ENCODE assay signal across 21 cellular contexts in the genomic region with DNA sequence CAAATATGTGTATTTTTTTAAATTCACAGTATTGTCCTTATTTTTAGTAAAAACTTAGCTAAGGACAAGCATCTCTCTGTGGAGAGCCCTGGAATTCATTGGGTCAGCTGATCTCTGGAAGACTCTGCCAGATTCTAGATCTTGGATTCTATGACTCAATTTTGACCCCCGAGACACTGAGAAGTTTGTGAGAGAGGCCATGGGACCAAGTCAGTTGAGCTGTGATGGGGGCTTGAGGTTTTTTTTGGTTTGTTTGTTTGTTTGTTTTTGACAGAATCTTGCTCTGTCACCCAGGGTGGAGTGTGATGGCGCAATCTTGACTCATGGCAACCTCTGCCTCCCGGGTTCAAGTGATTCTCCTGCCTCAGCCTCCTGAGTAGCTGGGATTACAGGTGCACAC. TPM values are rescaled to one million over a fixed set of nuclear protein-coding genes. Genes with fewer than 3 reads are reported as not detected.
A peak's percentile ranks its signal among the peaks of the same experiment; 100 is the strongest.
DNase-seq lines count a peak whose midpoint lies in the region; ATAC-seq and TF ChIP-seq lines count a peak whose summit lies in the region.
"Had no signal": no experiment of that assay in that cellular context is flagged by ENCODE, and none has a peak within 500 bp of the region (broad histone marks: within the 10 kb centered on the region; RNA-seq: fewer than 3 reads in every experiment).

No MANE protein-coding gene starts in this region.

- no peaks in the 10 kb centered on the region for H3K9me3 ChIP-seq in right atrium auricular region
- H3K9me3 ChIP-seq in heart right ventricle = no peaks in the 10 kb centered on the region
- H3K9me3 ChIP-seq in esophagus squamous epithelium = no peaks in the 10 kb centered on the region
- no peaks in the 10 kb centered on the region for H3K9me3 ChIP-seq in gastrocnemius medialis
- H3K9me3 ChIP-seq in CD4-positive, alpha-beta T cell (ENCODE audit: control insufficient read depth, low read length) = no peaks in the 10 kb centered on the region
- H3K9me3 ChIP-seq: body of pancreas had no signal

- H3K4me1 Mint-ChIP-seq in CD4-positive, alpha-beta T cell (ENCODE audit: low read depth) = no peaks in the 10 kb centered on the region
- peaks cover 6% of the 10 kb centered on the region for H3K4me1 Mint-ChIP-seq in activated CD4-positive, alpha-beta memory T cell treated with anti-CD3 and anti-CD28 coated beads, Interleukin-2, amount 10 ng/mL, durations not matched to agents 7 days and 5 days
- H3K4me1 Mint-ChIP-seq: naive thymus-derived CD8-positive, alpha-beta T cell; WTC11 had no signal

- H3K4me1 ChIP-seq in right atrium auricular region (peaks cover 0 to 47% of the 10 kb centered on the region in 2 donors), heart right ventricle (peaks cover 0 to 50% (median 25%) of the 10 kb centered on the region in 9 donors), esophagus squamous epithelium (peaks cover 5 to 83% (median 41%) of the 10 kb centered on the region in 3 donors), gastrocnemius medialis (peaks cover 22 to 27% of the 10 kb centered on the region in 2 donors)
- H3K4me1 ChIP-seq: body of pancreas had no signal

- TF ChIP-seq CTCF in right atrium auricular region (IDR thresholded peaks at IDR 0.05) (no peak), heart right ventricle (IDR thresholded peaks at IDR 0.05) (no peak), esophagus squamous epithelium (IDR thresholded peaks at IDR 0.05) (no peak), gastrocnemius medialis (IDR thresholded peaks at IDR 0.05 in 4 of 5, conservative IDR thresholded peaks at IDR 0.05 in 1 of 5) (no peak)
- TF ChIP-seq CTCF in CD4-positive, alpha-beta T cell (IDR thresholded peaks at IDR 0.05) = no peak

- 72 to 81% methylated on average over 3 of the region's 3 CpGs for WGBS in heart right ventricle, 2 donors
- WGBS in esophagus squamous epithelium, 2 donors = 70 to 75% methylated on average over 3 of the region's 3 CpGs

- no peak overlapping the region for H3K4me3 Mint-ChIP-seq in CD4-positive, alpha-beta T cell
- no peak overlapping the region for H3K4me3 Mint-ChIP-seq in activated CD4-positive, alpha-beta memory T cell treated with anti-CD3 and anti-CD28 coated beads, Interleukin-2, amount 10 ng/mL, durations not matched to agents 7 days and 5 days
- H3K4me3 Mint-ChIP-seq: H9; naive thymus-derived CD8-positive, alpha-beta T cell; WTC11 had no signal

- H3K4me3 ChIP-seq in right atrium auricular region = no peak overlapping the region
- no peak overlapping the region for H3K4me3 ChIP-seq in heart right ventricle
- no peak overlapping the region for H3K4me3 ChIP-seq in esophagus squamous epithelium
- no peak overlapping the region for H3K4me3 ChIP-seq in gastrocnemius medialis
- H3K4me3 ChIP-seq: body of pancreas, lung had no signal

- H3K36me3 ChIP-seq in right atrium auricular region = peaks cover 15% of the 10 kb centered on the region
- H3K36me3 ChIP-seq in heart right ventricle = peaks cover 0 to 12% (median 0%) of the 10 kb centered on the region in 9 donors
- H3K36me3 ChIP-seq in esophagus squamous epithelium = no peaks in the 10 kb centered on the region
- no peaks in the 10 kb centered on the region for H3K36me3 ChIP-seq in gastrocnemius medialis

- POLR2A ChIA-PET in CD4-positive, alpha-beta T cell (lab: Charles Lee) = no interaction called here
- POLR2A ChIA-PET in activated CD4-positive, alpha-beta memory T cell treated with anti-CD3 and anti-CD28 coated beads, Interleukin-2, amount 10 ng/mL, durations not matched to agents 7 days and 5 days (lab: Charles Lee) = no interaction called here

- H3K36me3 Mint-ChIP-seq in CD4-positive, alpha-beta T cell (ENCODE audit: low read depth) = no peaks in the 10 kb centered on the region
- no peaks in the 10 kb centered on the region for H3K36me3 Mint-ChIP-seq in activated CD4-positive, alpha-beta memory T cell treated with anti-CD3 and anti-CD28 coated beads, Interleukin-2, amount 10 ng/mL, durations not matched to agents 7 days and 5 days (ENCODE audit: low read depth)
- H3K36me3 Mint-ChIP-seq: naive thymus-derived CD8-positive, alpha-beta T cell; WTC11 had no signal

- DNase-seq in right atrium auricular region (ENCODE audit: low spot score) (no peak), heart right ventricle (no peak), esophagus squamous epithelium (lab: John Stamatoyannopoulos, UW) (no peak), gastrocnemius medialis (no peak)
- no peak for DNase-seq in activated T-cell treated with anti-CD3 and anti-CD28 coated beads, Interleukin-2, amount 50 U/mL, for 1 hour
- DNase-seq in CD4-positive, alpha-beta T cell = no peak
- DNase-seq in activated CD4-positive, alpha-beta memory T cell treated with anti-CD3 and anti-CD28 coated beads, Interleukin-2, amount 10 ng/mL, durations not matched to agents 7 days and 5 days = no peak
- DNase-seq: ACHN; activated effector memory CD4-positive, alpha-beta T cell treated with anti-CD3 and anti-CD28 coated beads, Interleukin-2, amount 50 U/mL, for 16 hours; body of pancreas; COR-L47; effector CD8-positive, alpha-beta T cell; foreskin keratinocyte; GDM1; H9; naive thymus-derived CD8-positive, alpha-beta T cell; T-helper 1 cell had no signal

- H3K27me3 Mint-ChIP-seq in CD4-positive, alpha-beta T cell = peaks cover 5% of the 10 kb centered on the region
- peaks cover 9% of the 10 kb centered on the region for H3K27me3 Mint-ChIP-seq in activated CD4-positive, alpha-beta memory T cell treated with anti-CD3 and anti-CD28 coated beads, Interleukin-2, amount 10 ng/mL, durations not matched to agents 7 days and 5 days

- intact Hi-C loops in heart right ventricle (cut with DNase I) = loop anchor here in 2 of 10 donors (2.0 to 5.0 kb wide), 2 partner anchors 45 to 47 kb away; partner anchors contain the start of gene LMOD1 (in 1 of the 2)
- intact Hi-C loops in esophagus squamous epithelium (cut with DNase I) = no loop called here
- intact Hi-C loops in gastrocnemius medialis (cut with DNase I; ENCODE audit: low total_unique reads) = no loop called here
- intact Hi-C loops in CD4-positive, alpha-beta T cell (cut with DNase I, micrococcal nuclease) = no loop called here

- no peaks in the 10 kb centered on the region for H3K9me3 Mint-ChIP-seq in CD4-positive, alpha-beta T cell
- H3K9me3 Mint-ChIP-seq in activated CD4-positive, alpha-beta memory T cell treated with anti-CD3 and anti-CD28 coated beads, Interleukin-2, amount 10 ng/mL, durations not matched to agents 7 days and 5 days = no peaks in the 10 kb centered on the region
- H3K9me3 Mint-ChIP-seq: H9; naive thymus-derived CD8-positive, alpha-beta T cell; WTC11 had no signal

- ATAC-seq in heart right ventricle (no peak), gastrocnemius medialis (no peak), HG02623 (IDR thresholded peaks at IDR 0.05; ENCODE audit: unreplicated experiment) (no peak)
- ATAC-seq in CD4-positive, alpha-beta T cell (ENCODE audit: poor library complexity) = no peak
- ATAC-seq: body of pancreas; foreskin keratinocyte; naive thymus-derived CD8-positive, alpha-beta T cell; Panc1; WTC11 had no signal

- peak overlapping the region; percentile 80 to 86 for H3K27ac ChIP-seq in right atrium auricular region
- H3K27ac ChIP-seq in heart right ventricle = peak overlapping the region in 5 of 10 donors; percentile 65 to 81 (median 79)
- H3K27ac ChIP-seq in esophagus squamous epithelium = peak overlapping the region; percentile 68 to 91 (median 88)
- peak overlapping the region; percentile 51 to 75 (median 72) for H3K27ac ChIP-seq in gastrocnemius medialis
- no peak overlapping the region for H3K27ac ChIP-seq in CD4-positive, alpha-beta T cell (ENCODE audit: low read depth, low read length)
- H3K27ac ChIP-seq: body of pancreas, foreskin keratinocyte had no signal

- no peaks in the 10 kb centered on the region for H3K27me3 ChIP-seq in right atrium auricular region
- no peaks in the 10 kb centered on the region for H3K27me3 ChIP-seq in heart right ventricle
- H3K27me3 ChIP-seq in esophagus squamous epithelium = no peaks in the 10 kb centered on the region
- no peaks in the 10 kb centered on the region for H3K27me3 ChIP-seq in gastrocnemius medialis
- no peaks in the 10 kb centered on the region for H3K27me3 ChIP-seq in CD4-positive, alpha-beta T cell (ENCODE audit: control insufficient read depth, insufficient read depth, low read length)
- H3K27me3 ChIP-seq: body of pancreas, foreskin keratinocyte had no signal

- no peak for TF ChIP-seq POLR2A in esophagus squamous epithelium (IDR thresholded peaks at IDR 0.05)
- TF ChIP-seq POLR2A in gastrocnemius medialis (IDR thresholded peaks at IDR 0.05) = no peak

- CTCF ChIA-PET in CD4-positive, alpha-beta T cell (lab: Charles Lee) = no interaction called here
- CTCF ChIA-PET in activated CD4-positive, alpha-beta memory T cell treated with anti-CD3 and anti-CD28 coated beads, Interleukin-2, amount 10 ng/mL, durations not matched to agents 7 days and 5 days (lab: Charles Lee) = interaction anchor here (1.0 kb wide), 1 partner anchor 80 kb away, joined by 3 read pairs; no protein-coding TSS in a partner anchor

- no peak overlapping the region for H3K27ac Mint-ChIP-seq in CD4-positive, alpha-beta T cell
- H3K27ac Mint-ChIP-seq in activated CD4-positive, alpha-beta memory T cell treated with anti-CD3 and anti-CD28 coated beads, Interleukin-2, amount 10 ng/mL, durations not matched to agents 7 days and 5 days = no peak overlapping the region
- H3K27ac Mint-ChIP-seq: naive thymus-derived CD8-positive, alpha-beta T cell; WTC11 had no signal

- in situ Hi-C loops in gastrocnemius medialis (cut with MboI; ENCODE audit: low sequenced_read_pairs in 4 of 4) = no loop called here

RNA-seq across cellular contexts. Expression of gene SHISA4, which starts 13.5 kb away (rescaled TPM):
- total RNA-seq in right atrium auricular region (100 to 1,000 TPM in 1 of 2 donors, 10 to 100 TPM in 1; 74.2 to 176 TPM), heart right ventricle (100 to 1,000 TPM; 104 to 214 (median 130) TPM), esophagus squamous epithelium (10 to 100 TPM in 1 of 4 donors, 1 to 10 TPM in 3; 3.3 to 12.3 (median 5.6) TPM), gastrocnemius medialis (100 to 1,000 TPM in 2 of 4 donors, 10 to 100 TPM in 2; 76.6 to 384 (median 229) TPM)
- 10 to 100 TPM; 72.6 to 75.8 TPM for polyA plus RNA-seq in heart right ventricle
- total RNA-seq in CD4-positive, alpha-beta T cell = under 1 TPM in 1 of 2 experiments, not detected in 1; 0.19 TPM
- total RNA-seq in activated CD4-positive, alpha-beta memory T cell treated with anti-CD3 and anti-CD28 coated beads, Interleukin-2, amount 10 ng/mL, durations not matched to agents 7 days and 5 days = under 1 TPM; 0.55 to 0.81 TPM
- polyA plus RNA-seq: naive thymus-derived CD8-positive, alpha-beta T cell had no signal

RNA-seq across cellular contexts. Expression of gene LMOD1, which starts 44.1 kb away (rescaled TPM):
- total RNA-seq in right atrium auricular region = 10 to 100 TPM; 31.4 to 42.2 TPM
- 10 to 100 TPM in 4 of 10 donors, 1 to 10 TPM in 6; 3.6 to 15.2 (median 9.6) TPM for total RNA-seq in heart right ventricle
- polyA plus RNA-seq in heart right ventricle = 10 to 100 TPM in 1 of 2 donors, 1 to 10 TPM in 1; 9.9 to 22.7 TPM
- total RNA-seq in esophagus squamous epithelium = 100 to 1,000 TPM in 1 of 4 donors, 10 to 100 TPM in 2, 1 to 10 TPM in 1; 8.3 to 157 (median 38.6) TPM
- total RNA-seq in gastrocnemius medialis = 10 to 100 TPM; 12.8 to 39.5 (median 22.6) TPM
- not detected for total RNA-seq in CD4-positive, alpha-beta T cell
- total RNA-seq in activated CD4-positive, alpha-beta memory T cell treated with anti-CD3 and anti-CD28 coated beads, Interleukin-2, amount 10 ng/mL, durations not matched to agents 7 days and 5 days = not detected
- total RNA-seq: foreskin keratinocyte; naive thymus-derived CD8-positive, alpha-beta T cell had no signal
- polyA plus RNA-seq: foreskin keratinocyte; naive thymus-derived CD8-positive, alpha-beta T cell had no signal

RNA-seq across cellular contexts. Expression of gene TIMM17A, which starts 53.1 kb away (rescaled TPM):
- total RNA-seq in right atrium auricular region (10 to 100 TPM; 42.7 to 59.1 TPM), heart right ventricle (100 to 1,000 TPM in 2 of 10 donors, 10 to 100 TPM in 8; 71.1 to 113 (median 88.9) TPM), esophagus squamous epithelium (10 to 100 TPM; 18.7 to 44.6 (median 34.6) TPM), gastrocnemius medialis (10 to 100 TPM; 33.6 to 67.6 (median 43.3) TPM)
- 100 to 1,000 TPM in 1 of 2 donors, 10 to 100 TPM in 1; 49.7 to 105 TPM for polyA plus RNA-seq in heart right ventricle
- total RNA-seq in CD4-positive, alpha-beta T cell = 10 to 100 TPM; 46.2 to 49.6 TPM
- 10 to 100 TPM; 42.5 to 44.8 TPM for total RNA-seq in activated CD4-positive, alpha-beta memory T cell treated with anti-CD3 and anti-CD28 coated beads, Interleukin-2, amount 10 ng/mL, durations not matched to agents 7 days and 5 days

Comparison
In these comparisons a context has a peak if more than half of its experiments do, and no peak if none do; other contexts are left out.
1. RNA of gene SHISA4, which starts 13.5 kb away (total RNA-seq): 76.6 to 384 TPM in gastrocnemius medialis, 74.2 to 176 TPM in right atrium auricular region and 104 to 214 TPM in heart right ventricle; 3.3 to 12.3 TPM in esophagus squamous epithelium, 0.55 to 0.81 TPM in activated CD4-positive, alpha-beta memory T cell treated with anti-CD3 and anti-CD28 coated beads, Interleukin-2, amount 10 ng/mL, durations not matched to agents 7 days and 5 days and 0.19 TPM in CD4-positive, alpha-beta T cell; every median in the first group is over 4 times any median in the second.
2. RNA of gene LMOD1, which starts 44.1 kb away (total RNA-seq): 8.3 to 157 TPM in esophagus squamous epithelium, 31.4 to 42.2 TPM in right atrium auricular region, 12.8 to 39.5 TPM in gastrocnemius medialis and 3.6 to 15.2 TPM in heart right ventricle; not detected in CD4-positive, alpha-beta T cell and not detected in activated CD4-positive, alpha-beta memory T cell treated with anti-CD3 and anti-CD28 coated beads, Interleukin-2, amount 10 ng/mL, durations not matched to agents 7 days and 5 days; every median in the first group is over 4 times any median in the second.